ENCODE assay signal across 21 cellular contexts in the genomic region with DNA sequence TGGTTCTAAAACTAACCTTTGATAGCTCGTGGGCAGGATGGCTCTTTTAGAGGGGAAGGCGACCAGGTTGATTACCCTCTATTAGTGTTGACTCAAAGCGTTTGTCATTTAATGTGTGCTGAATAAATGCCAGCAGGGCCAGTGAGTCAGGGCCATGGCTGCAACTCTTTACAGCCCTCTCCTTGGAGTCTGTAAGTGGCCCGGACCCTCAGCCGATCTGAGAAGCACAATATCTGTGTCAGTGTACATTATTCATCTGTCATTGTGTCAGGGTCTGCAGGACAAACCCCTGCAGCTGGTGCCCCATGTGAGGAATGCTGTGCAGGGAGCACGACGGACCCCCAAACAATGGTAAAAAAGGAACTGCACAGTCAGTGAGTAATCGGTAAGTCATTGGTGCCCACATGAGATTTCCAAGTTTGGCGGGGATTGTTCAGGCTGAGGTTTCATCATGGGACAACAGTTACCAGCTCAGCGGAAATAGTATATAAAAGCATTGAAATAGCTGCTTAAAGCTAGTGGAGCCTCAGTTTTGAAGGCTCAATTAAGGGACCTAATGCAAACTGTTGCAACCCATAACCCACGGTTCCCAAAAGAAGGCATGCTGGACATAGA.
DNase-seq lines count a peak whose midpoint lies in the region; ATAC-seq and TF ChIP-seq lines count a peak whose summit lies in the region.
"Had no signal": no experiment of that assay in that cellular context is flagged by ENCODE, and none has a peak within 500 bp of the region (broad histone marks: within the 10 kb centered on the region; RNA-seq: fewer than 3 reads in every experiment).

No MANE protein-coding gene starts in this region.

- BruUV-seq in PC-9 (replicated peaks; lab: Mats Ljungman, UMichigan): no TSS peak
- BruUV-seq in mammary epithelial cell (replicated peaks; lab: Mats Ljungman, UMichigan): no TSS peak

- H3K27ac ChIP-seq in PC-9: peak overlapping the region; percentile 99; the same call in 1 of the 2 replicates
- H3K27ac ChIP-seq in mammary epithelial cell (ENCODE audit: insufficient read depth, low read depth, low read length): peak overlapping the region; percentile 24
- H3K27ac ChIP-seq: HL-60, SK-N-MC had no signal

- no peaks in the 10 kb centered on the region for H3K27me3 ChIP-seq in PC-9 (ENCODE audit: insufficient read depth, low read depth)
- no peaks in the 10 kb centered on the region for H3K27me3 ChIP-seq in mammary epithelial cell (ENCODE audit: insufficient read depth, low read length)

- H3K4me3 ChIP-seq in PC-9 (no peak overlapping the region), mammary epithelial cell (replicated peaks in 1 of 3; ENCODE audit: insufficient read depth in 1 of 3, low read depth in 2 of 3, low read length in 3 of 3) (no peak overlapping the region)
- H3K4me3 ChIP-seq: GM12878, SK-N-MC had no signal

- intact Hi-C loops in PC-9 (cut with micrococcal nuclease; ENCODE audit: unreplicated experiment): loop anchor here (2.0 kb wide), 2 partner anchors 139 to 275 kb away; a partner anchor contains a TSS
- intact Hi-C loops in mammary epithelial cell (cut with micrococcal nuclease): no loop called here
- intact Hi-C loops in left ventricle myocardium superior (cut with micrococcal nuclease): no loop called here

- TF ChIP-seq CTCF in PC-9 (conservative IDR thresholded peaks at IDR 0.05) (no peak), mammary epithelial cell (conservative IDR thresholded peaks at IDR 0.05 in 1 of 2, IDR thresholded peaks at IDR 0.05 in 1 of 2; ENCODE audit: extremely low read depth in 1 of 2, insufficient read depth in 1 of 2, low read depth in 1 of 2, low read length in 2 of 2) (no peak)

- H3K4me2 ChIP-seq in PC-9: no peak overlapping the region
- no peak overlapping the region for H3K4me2 ChIP-seq in mammary epithelial cell (ENCODE audit: insufficient read depth, low read depth, low read length)

- CTCF ChIA-PET in PC-9 (lab: Charles Lee) (no interaction called here), mammary epithelial cell (lab: Charles Lee; ENCODE audit: low non-redundant PET) (no interaction called here)

- no peak overlapping the region for H2AFZ ChIP-seq in PC-9
- H2AFZ ChIP-seq in mammary epithelial cell (ENCODE audit: low read depth, low read length): no peak overlapping the region

- WGBS in mammary epithelial cell (ENCODE audit: low coverage, missing lambda C conversion rate): 63% methylated on average over 9 of the region's 11 CpGs

- dilution Hi-C loops in mammary epithelial cell (cut with HindIII; ENCODE audit: low sequenced_read_pairs): no loop called here

- in situ Hi-C loops in mammary epithelial cell (cut with MboI; ENCODE audit: low sequenced_read_pairs in 2 of 2): loop anchor here (25.0 kb wide), 1 partner anchor 514 kb away; no protein-coding TSS in a partner anchor

- H3K4me1 ChIP-seq in PC-9 (replicated peaks; ENCODE audit: insufficient read depth) (peaks cover 43% of the 10 kb centered on the region), mammary epithelial cell (ENCODE audit: insufficient read depth, low read length) (peaks cover 27% of the 10 kb centered on the region)

- POLR2A ChIA-PET in PC-9 (lab: Charles Lee; ENCODE audit: unreplicated experiment): no interaction called here

- H3K9me3 ChIP-seq in PC-9 (ENCODE audit: insufficient read depth, low read depth) (peaks cover 75% of the 10 kb centered on the region), mammary epithelial cell (replicated peaks; ENCODE audit: insufficient read depth, low read length) (peaks cover 46% of the 10 kb centered on the region)

- H3F3A ChIP-seq in PC-9 (ENCODE audit: insufficient read depth, low read depth): peaks cover 32% of the 10 kb centered on the region

- H3K36me3 ChIP-seq in PC-9 (ENCODE audit: low read depth): peaks cover 14% of the 10 kb centered on the region
- H3K36me3 ChIP-seq in mammary epithelial cell (ENCODE audit: insufficient read depth, low read length): no peaks in the 10 kb centered on the region

- no peaks in the 10 kb centered on the region for H3K9me2 ChIP-seq in PC-9 (ENCODE audit: insufficient read depth)

- H4K20me1 ChIP-seq in PC-9 (ENCODE audit: insufficient read depth) (no peaks in the 10 kb centered on the region), mammary epithelial cell (ENCODE audit: insufficient read depth, low read length) (no peaks in the 10 kb centered on the region)

- DNase-seq in EL (peak; percentile 60), HS-27A (ENCODE audit: low read depth) (peak; percentile 86), PC-9 (no peak), mammary epithelial cell (no peak), GM03348 (ENCODE audit: low spot score) (no peak), left lobe of liver (ENCODE audit: low spot score) (no peak), left ventricle myocardium superior (no peak)
- DNase-seq: AML-193, DMS79 treated with DMSO at 0.1 percent for 48 hours, GDM1, H9, MV-4-11, NCI-H1417, NCI-H187 treated with DMSO at 0.1 percent for 48 hours, NCI-H345, NCI-H524 treated with DMSO at 0.1 percent for 48 hours, SHP77 had no signal

- ATAC-seq in left lobe of liver (no peak), left ventricle myocardium superior (no peak), GM21390 (IDR thresholded peaks at IDR 0.05; ENCODE audit: unreplicated experiment) (no peak)
- ATAC-seq: GM12878 had no signal

- H3K79me2 ChIP-seq in PC-9 (ENCODE audit: low read depth) (0 out of 2 replicates have a peak, but pooled peaks cover 4% of the 10 kb centered on the region), mammary epithelial cell (ENCODE audit: insufficient read depth, low read length) (no peaks in the 10 kb centered on the region)

- no peak overlapping the region for H3K9ac ChIP-seq in mammary epithelial cell (ENCODE audit: insufficient read depth, low read length)

Comparison
In these comparisons a context has a peak if more than half of its experiments do, and no peak if none do; other contexts are left out.
1. DNase-seq: peak in EL (single experiment) and HS-27A (single experiment); none in PC-9 (0 of 2), mammary epithelial cell (single experiment), GM03348 (single experiment), left lobe of liver (single experiment) and left ventricle myocardium superior (single experiment).